Comparison of ENCODE assay signal across 1 cellular context in the genomic region with DNA sequence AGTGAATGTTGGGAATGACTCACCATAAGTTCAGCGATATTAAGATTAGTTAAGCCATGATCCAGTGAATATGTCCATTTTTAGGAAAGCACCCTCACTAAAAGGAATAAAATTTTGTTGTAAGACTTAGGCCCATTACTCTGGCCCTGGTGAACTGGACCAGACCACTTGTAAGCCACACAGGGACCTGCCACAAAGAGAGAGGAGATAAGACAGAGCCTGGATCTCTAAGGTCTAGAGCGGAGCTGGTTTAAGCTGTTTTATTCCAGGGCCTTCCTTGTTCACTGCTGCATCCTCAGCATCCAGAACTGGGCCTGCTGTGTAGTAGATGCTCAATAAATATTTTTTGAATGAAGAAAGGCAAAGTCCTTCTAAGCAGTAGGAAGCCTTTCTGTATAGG.
TF ChIP-seq lines count a peak whose summit lies in the region.

No MANE protein-coding gene starts in this region.

TF ChIP-seq in K562, 482 proteins besides CTCF, POLR2A, EP300 and RAD21 (continued from another document and continues in another):
- TF ChIP-seq, protein P1, sequence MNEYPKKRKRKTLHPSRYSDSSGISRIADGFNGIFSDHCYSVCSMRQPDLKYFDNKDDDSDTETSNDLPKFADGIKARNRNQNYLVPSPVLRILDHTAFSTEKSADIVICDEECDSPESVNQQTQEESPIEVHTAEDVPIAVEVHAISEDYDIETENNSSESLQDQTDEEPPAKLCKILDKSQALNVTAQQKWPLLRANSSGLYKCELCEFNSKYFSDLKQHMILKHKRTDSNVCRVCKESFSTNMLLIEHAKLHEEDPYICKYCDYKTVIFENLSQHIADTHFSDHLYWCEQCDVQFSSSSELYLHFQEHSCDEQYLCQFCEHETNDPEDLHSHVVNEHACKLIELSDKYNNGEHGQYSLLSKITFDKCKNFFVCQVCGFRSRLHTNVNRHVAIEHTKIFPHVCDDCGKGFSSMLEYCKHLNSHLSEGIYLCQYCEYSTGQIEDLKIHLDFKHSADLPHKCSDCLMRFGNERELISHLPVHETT (CRISPR knock-in tag; conservative IDR thresholded peaks at IDR 0.05 in 1 of 2, IDR thresholded peaks at IDR 0.05 in 1 of 2): 0 out of 4 replicates have a peak, but pooled peaks of 1 of the 2 experiments have one; percentile 30
- TF ChIP-seq, protein P2, sequence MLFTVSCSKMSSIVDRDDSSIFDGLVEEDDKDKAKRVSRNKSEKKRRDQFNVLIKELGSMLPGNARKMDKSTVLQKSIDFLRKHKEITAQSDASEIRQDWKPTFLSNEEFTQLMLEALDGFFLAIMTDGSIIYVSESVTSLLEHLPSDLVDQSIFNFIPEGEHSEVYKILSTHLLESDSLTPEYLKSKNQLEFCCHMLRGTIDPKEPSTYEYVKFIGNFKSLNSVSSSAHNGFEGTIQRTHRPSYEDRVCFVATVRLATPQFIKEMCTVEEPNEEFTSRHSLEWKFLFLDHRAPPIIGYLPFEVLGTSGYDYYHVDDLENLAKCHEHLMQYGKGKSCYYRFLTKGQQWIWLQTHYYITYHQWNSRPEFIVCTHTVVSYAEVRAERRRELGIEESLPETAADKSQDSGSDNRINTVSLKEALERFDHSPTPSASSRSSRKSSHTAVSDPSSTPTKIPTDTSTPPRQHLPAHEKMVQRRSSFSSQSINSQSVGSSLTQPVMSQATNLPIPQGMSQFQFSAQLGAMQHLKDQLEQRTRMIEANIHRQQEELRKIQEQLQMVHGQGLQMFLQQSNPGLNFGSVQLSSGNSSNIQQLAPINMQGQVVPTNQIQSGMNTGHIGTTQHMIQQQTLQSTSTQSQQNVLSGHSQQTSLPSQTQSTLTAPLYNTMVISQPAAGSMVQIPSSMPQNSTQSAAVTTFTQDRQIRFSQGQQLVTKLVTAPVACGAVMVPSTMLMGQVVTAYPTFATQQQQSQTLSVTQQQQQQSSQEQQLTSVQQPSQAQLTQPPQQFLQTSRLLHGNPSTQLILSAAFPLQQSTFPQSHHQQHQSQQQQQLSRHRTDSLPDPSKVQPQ (CRISPR knock-in tag; IDR thresholded peaks at IDR 0.05; ENCODE audit: borderline replicate concordance): no peak
- no peak for TF ChIP-seq JUN (IDR thresholded peaks at IDR 0.05; ENCODE audit: borderline replicate concordance, low read depth, low read length)
- no peak for TF ChIP-seq JUN (CRISPR knock-in tag; IDR thresholded peaks at IDR 0.05; ENCODE audit: borderline replicate concordance)
- TF ChIP-seq, protein P3, sequence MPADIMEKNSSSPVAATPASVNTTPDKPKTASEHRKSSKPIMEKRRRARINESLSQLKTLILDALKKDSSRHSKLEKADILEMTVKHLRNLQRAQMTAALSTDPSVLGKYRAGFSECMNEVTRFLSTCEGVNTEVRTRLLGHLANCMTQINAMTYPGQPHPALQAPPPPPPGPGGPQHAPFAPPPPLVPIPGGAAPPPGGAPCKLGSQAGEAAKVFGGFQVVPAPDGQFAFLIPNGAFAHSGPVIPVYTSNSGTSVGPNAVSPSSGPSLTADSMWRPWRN (IDR thresholded peaks at IDR 0.05; ENCODE audit: low read depth): no peak
- TF ChIP-seq, protein P4, sequence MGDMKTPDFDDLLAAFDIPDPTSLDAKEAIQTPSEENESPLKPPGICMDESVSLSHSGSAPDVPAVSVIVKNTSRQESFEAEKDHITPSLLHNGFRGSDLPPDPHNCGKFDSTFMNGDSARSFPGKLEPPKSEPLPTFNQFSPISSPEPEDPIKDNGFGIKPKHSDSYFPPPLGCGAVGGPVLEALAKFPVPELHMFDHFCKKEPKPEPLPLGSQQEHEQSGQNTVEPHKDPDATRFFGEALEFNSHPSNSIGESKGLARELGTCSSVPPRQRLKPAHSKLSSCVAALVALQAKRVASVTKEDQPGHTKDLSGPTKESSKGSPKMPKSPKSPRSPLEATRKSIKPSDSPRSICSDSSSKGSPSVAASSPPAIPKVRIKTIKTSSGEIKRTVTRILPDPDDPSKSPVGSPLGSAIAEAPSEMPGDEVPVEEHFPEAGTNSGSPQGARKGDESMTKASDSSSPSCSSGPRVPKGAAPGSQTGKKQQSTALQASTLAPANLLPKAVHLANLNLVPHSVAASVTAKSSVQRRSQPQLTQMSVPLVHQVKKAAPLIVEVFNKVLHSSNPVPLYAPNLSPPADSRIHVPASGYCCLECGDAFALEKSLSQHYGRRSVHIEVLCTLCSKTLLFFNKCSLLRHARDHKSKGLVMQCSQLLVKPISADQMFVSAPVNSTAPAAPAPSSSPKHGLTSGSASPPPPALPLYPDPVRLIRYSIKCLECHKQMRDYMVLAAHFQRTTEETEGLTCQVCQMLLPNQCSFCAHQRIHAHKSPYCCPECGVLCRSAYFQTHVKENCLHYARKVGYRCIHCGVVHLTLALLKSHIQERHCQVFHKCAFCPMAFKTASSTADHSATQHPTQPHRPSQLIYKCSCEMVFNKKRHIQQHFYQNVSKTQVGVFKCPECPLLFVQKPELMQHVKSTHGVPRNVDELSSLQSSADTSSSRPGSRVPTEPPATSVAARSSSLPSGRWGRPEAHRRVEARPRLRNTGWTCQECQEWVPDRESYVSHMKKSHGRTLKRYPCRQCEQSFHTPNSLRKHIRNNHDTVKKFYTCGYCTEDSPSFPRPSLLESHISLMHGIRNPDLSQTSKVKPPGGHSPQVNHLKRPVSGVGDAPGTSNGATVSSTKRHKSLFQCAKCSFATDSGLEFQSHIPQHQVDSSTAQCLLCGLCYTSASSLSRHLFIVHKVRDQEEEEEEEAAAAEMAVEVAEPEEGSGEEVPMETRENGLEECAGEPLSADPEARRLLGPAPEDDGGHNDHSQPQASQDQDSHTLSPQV (IDR thresholded peaks at IDR 0.05): 0 out of 2 replicates have a peak, but pooled peaks have one; percentile 16
- TF ChIP-seq SMC3 (conservative IDR thresholded peaks at IDR 0.05; ENCODE audit: insufficient read depth, low read depth, low read length): no peak
- no peak for TF ChIP-seq KLF6 (CRISPR knock-in tag; IDR thresholded peaks at IDR 0.05; ENCODE audit: borderline replicate concordance)
- no peak for TF ChIP-seq PTBP1 (IDR thresholded peaks at IDR 0.05; ENCODE audit: low read depth, low read length)
- TF ChIP-seq BMI1 (IDR thresholded peaks at IDR 0.05; ENCODE audit: low read length): no peak
- TF ChIP-seq ZNF830 (CRISPR knock-in tag; IDR thresholded peaks at IDR 0.05): no peak
- TF ChIP-seq CBX3 (IDR thresholded peaks at IDR 0.05; ENCODE audit: borderline replicate concordance in 1 of 2, low read length in 2 of 2): 0 out of 3 replicates have a peak, but pooled peaks of 1 of the 2 experiments have one; percentile 39
- TF ChIP-seq, protein P5, sequence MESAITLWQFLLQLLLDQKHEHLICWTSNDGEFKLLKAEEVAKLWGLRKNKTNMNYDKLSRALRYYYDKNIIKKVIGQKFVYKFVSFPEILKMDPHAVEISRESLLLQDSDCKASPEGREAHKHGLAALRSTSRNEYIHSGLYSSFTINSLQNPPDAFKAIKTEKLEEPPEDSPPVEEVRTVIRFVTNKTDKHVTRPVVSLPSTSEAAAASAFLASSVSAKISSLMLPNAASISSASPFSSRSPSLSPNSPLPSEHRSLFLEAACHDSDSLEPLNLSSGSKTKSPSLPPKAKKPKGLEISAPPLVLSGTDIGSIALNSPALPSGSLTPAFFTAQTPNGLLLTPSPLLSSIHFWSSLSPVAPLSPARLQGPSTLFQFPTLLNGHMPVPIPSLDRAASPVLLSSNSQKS (CRISPR knock-in tag; IDR thresholded peaks at IDR 0.05): no peak
- no peak for TF ChIP-seq ZNF316 (IDR thresholded peaks at IDR 0.05)
- no peak for TF ChIP-seq SMARCB1 (IDR thresholded peaks at IDR 0.05; ENCODE audit: insufficient read length, low read depth)
- TF ChIP-seq KDM4B (IDR thresholded peaks at IDR 0.05; ENCODE audit: borderline replicate concordance in 2 of 2, low read depth in 1 of 2): no peak
- TF ChIP-seq POLR3G (IDR thresholded peaks at IDR 0.05; ENCODE audit: extremely low read depth, insufficient read length, insufficient replicate concordance): no peak
- TF ChIP-seq HIVEP1 (CRISPR knock-in tag; IDR thresholded peaks at IDR 0.05): no peak
- TF ChIP-seq RBM34 (IDR thresholded peaks at IDR 0.05; ENCODE audit: borderline replicate concordance, insufficient read depth, low read length): no peak
- TF ChIP-seq GABPA (tag; conservative IDR thresholded peaks at IDR 0.05; ENCODE audit: low read depth): no peak
- TF ChIP-seq, protein P6, sequence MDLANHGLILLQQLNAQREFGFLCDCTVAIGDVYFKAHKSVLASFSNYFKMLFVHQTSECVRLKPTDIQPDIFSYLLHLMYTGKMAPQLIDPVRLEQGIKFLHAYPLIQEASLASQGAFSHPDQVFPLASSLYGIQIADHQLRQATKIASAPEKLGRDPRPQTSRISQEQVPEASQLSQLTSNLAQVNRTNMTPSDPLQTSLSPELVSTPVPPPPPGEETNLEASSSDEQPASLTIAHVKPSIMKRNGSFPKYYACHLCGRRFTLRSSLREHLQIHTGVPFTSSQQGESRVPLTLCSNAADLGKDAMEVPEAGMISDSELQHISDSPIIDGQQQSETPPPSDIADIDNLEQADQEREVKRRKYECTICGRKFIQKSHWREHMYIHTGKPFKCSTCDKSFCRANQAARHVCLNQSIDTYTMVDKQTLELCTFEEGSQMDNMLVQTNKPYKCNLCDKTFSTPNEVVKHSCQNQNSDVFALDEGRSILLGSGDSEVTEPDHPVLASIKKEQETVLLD (IDR thresholded peaks at IDR 0.05): no peak
- TF ChIP-seq ELF2 (CRISPR knock-in tag; IDR thresholded peaks at IDR 0.05): no peak
- TF ChIP-seq SRSF1 (IDR thresholded peaks at IDR 0.05; ENCODE audit: low read depth, low read length): no peak
- TF ChIP-seq, protein P7, sequence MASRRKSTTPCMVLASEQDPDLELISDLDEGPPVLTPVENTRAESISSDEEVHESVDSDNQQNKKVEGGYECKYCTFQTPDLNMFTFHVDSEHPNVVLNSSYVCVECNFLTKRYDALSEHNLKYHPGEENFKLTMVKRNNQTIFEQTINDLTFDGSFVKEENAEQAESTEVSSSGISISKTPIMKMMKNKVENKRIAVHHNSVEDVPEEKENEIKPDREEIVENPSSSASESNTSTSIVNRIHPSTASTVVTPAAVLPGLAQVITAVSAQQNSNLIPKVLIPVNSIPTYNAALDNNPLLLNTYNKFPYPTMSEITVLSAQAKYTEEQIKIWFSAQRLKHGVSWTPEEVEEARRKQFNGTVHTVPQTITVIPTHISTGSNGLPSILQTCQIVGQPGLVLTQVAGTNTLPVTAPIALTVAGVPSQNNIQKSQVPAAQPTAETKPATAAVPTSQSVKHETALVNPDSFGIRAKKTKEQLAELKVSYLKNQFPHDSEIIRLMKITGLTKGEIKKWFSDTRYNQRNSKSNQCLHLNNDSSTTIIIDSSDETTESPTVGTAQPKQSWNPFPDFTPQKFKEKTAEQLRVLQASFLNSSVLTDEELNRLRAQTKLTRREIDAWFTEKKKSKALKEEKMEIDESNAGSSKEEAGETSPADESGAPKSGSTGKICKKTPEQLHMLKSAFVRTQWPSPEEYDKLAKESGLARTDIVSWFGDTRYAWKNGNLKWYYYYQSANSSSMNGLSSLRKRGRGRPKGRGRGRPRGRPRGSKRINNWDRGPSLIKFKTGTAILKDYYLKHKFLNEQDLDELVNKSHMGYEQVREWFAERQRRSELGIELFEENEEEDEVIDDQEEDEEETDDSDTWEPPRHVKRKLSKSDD (conservative IDR thresholded peaks at IDR 0.05; ENCODE audit: low read length): no peak
- no peak for TF ChIP-seq SMARCE1 (IDR thresholded peaks at IDR 0.05)
- TF ChIP-seq, protein P8, sequence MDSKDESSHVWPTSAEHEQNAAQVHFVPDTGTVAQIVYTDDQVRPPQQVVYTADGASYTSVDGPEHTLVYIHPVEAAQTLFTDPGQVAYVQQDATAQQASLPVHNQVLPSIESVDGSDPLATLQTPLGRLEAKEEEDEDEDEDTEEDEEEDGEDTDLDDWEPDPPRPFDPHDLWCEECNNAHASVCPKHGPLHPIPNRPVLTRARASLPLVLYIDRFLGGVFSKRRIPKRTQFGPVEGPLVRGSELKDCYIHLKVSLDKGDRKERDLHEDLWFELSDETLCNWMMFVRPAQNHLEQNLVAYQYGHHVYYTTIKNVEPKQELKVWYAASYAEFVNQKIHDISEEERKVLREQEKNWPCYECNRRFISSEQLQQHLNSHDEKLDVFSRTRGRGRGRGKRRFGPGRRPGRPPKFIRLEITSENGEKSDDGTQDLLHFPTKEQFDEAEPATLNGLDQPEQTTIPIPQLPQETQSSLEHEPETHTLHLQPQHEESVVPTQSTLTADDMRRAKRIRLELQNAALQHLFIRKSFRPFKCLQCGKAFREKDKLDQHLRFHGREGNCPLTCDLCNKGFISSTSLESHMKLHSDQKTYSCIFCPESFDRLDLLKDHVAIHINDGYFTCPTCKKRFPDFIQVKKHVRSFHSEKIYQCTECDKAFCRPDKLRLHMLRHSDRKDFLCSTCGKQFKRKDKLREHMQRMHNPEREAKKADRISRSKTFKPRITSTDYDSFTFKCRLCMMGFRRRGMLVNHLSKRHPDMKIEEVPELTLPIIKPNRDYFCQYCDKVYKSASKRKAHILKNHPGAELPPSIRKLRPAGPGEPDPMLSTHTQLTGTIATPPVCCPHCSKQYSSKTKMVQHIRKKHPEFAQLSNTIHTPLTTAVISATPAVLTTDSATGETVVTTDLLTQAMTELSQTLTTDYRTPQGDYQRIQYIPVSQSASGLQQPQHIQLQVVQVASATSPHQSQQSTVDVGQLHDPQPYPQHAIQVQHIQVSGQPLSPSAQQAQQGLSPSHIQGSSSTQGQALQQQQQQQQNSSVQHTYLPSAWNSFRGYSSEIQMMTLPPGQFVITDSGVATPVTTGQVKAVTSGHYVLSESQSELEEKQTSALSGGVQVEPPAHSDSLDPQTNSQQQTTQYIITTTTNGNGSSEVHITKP (IDR thresholded peaks at IDR 0.05; ENCODE audit: partially characterized antibody): peak; percentile 92
- TF ChIP-seq, protein P9, sequence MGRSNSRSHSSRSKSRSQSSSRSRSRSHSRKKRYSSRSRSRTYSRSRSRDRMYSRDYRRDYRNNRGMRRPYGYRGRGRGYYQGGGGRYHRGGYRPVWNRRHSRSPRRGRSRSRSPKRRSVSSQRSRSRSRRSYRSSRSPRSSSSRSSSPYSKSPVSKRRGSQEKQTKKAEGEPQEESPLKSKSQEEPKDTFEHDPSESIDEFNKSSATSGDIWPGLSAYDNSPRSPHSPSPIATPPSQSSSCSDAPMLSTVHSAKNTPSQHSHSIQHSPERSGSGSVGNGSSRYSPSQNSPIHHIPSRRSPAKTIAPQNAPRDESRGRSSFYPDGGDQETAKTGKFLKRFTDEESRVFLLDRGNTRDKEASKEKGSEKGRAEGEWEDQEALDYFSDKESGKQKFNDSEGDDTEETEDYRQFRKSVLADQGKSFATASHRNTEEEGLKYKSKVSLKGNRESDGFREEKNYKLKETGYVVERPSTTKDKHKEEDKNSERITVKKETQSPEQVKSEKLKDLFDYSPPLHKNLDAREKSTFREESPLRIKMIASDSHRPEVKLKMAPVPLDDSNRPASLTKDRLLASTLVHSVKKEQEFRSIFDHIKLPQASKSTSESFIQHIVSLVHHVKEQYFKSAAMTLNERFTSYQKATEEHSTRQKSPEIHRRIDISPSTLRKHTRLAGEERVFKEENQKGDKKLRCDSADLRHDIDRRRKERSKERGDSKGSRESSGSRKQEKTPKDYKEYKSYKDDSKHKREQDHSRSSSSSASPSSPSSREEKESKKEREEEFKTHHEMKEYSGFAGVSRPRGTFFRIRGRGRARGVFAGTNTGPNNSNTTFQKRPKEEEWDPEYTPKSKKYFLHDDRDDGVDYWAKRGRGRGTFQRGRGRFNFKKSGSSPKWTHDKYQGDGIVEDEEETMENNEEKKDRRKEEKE (IDR thresholded peaks at IDR 0.05; ENCODE audit: borderline replicate concordance in 1 of 2, control insufficient read depth in 1 of 2, low read depth in 2 of 2, low read length in 1 of 2): no peak
- TF ChIP-seq ZNF57 (CRISPR knock-in tag; IDR thresholded peaks at IDR 0.05): no peak
- TF ChIP-seq, protein P10, sequence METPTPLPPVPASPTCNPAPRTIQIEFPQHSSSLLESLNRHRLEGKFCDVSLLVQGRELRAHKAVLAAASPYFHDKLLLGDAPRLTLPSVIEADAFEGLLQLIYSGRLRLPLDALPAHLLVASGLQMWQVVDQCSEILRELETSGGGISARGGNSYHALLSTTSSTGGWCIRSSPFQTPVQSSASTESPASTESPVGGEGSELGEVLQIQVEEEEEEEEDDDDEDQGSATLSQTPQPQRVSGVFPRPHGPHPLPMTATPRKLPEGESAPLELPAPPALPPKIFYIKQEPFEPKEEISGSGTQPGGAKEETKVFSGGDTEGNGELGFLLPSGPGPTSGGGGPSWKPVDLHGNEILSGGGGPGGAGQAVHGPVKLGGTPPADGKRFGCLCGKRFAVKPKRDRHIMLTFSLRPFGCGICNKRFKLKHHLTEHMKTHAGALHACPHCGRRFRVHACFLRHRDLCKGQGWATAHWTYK (CRISPR knock-in tag; IDR thresholded peaks at IDR 0.05): 0 out of 2 replicates have a peak, but pooled peaks have one; percentile 30
